8 cellular contexts compared by ENCODE assay signal in genomic region chr5:178626484-178627258, GRCh38. TPM values are rescaled to one million over a fixed set of nuclear protein-coding genes. Genes with fewer than 3 reads are reported as not detected.
DNase-seq lines count a peak whose midpoint lies in the region; ATAC-seq and TF ChIP-seq lines count a peak whose summit lies in the region.

TSS of gene CLK4 (minus strand) at chr5:178627050. CDS start at chr5:178623416, 3,634 bp downstream.

- H3K9ac ChIP-seq in parathyroid adenoma = peak within 1 kb of the TSS; percentile 97

- H2AFZ ChIP-seq in parathyroid adenoma = peak within 1 kb of the TSS; percentile 99

- DNase-seq in NCI-H128 (lab: John Stamatoyannopoulos, UW; ENCODE audit: unreplicated experiment) = peak; percentile 54
- DNase-seq in SW 1271 (lab: John Stamatoyannopoulos, UW) = peak; percentile 84 to 95
- DNase-seq in activated naive CD8-positive, alpha-beta T cell treated with anti-CD3 and anti-CD28 coated beads, Interleukin-2, amount 50 U/mL, for 16 hours (ENCODE audit: low read depth, low spot score) = peak; percentile 95
- peak; percentile 99 for DNase-seq in Right ventricle myocardium superior
- DNase-seq in tibial artery = peak; percentile 95 to 97

- H3K27me3 ChIP-seq in parathyroid adenoma (ENCODE audit: control insufficient read depth, insufficient read depth, low read length) (no peaks in the 10 kb centered on the region), tibial artery (no peaks in the 10 kb centered on the region)

- TF ChIP-seq CTCF in GM12875 (IDR thresholded peaks at IDR 0.05; ENCODE audit: borderline replicate concordance, insufficient read depth, low read depth, low read length) = no peak
- no peak for TF ChIP-seq CTCF in parathyroid adenoma (IDR thresholded peaks at IDR 0.05)
- peak in 1 of 2 experiments; percentile 17 for TF ChIP-seq CTCF in tibial artery (IDR thresholded peaks at IDR 0.05)

- peaks cover 15% of the 10 kb centered on the region for H3K79me2 ChIP-seq in parathyroid adenoma

- H3K4me3 ChIP-seq in GM12875 (ENCODE audit: low read depth, low read length) = peak within 1 kb of the TSS; percentile 89
- H3K4me3 ChIP-seq in parathyroid adenoma (ENCODE audit: low read depth, low read length) = peak within 1 kb of the TSS; percentile 79
- H3K4me3 ChIP-seq in tibial artery = peak within 1 kb of the TSS; percentile 73 to 80

- H3K9me3 ChIP-seq in parathyroid adenoma (ENCODE audit: control insufficient read depth, low read length) (no peaks in the 10 kb centered on the region), tibial artery (no peaks in the 10 kb centered on the region)

- H3K4me1 ChIP-seq in parathyroid adenoma = peaks cover 14% of the 10 kb centered on the region
- peaks cover 0 to 40% (median 20%) of the 10 kb centered on the region in 4 donors for H3K4me1 ChIP-seq in tibial artery

- intact Hi-C loops in Right ventricle myocardium superior (cut with DNase I) = no loop called here
- intact Hi-C loops in tibial artery (cut with DNase I; ENCODE audit: low total_unique reads) = loop anchor here (10.0 kb wide), 1 partner anchor 98 kb away; no protein-coding TSS in a partner anchor

- peak within 1 kb of the TSS; percentile 72 for H3K4me2 ChIP-seq in parathyroid adenoma (ENCODE audit: low read length)

- H3K27ac ChIP-seq in parathyroid adenoma (peak within 1 kb of the TSS; percentile 97), tibial artery (peak within 1 kb of the TSS; percentile 89 to 97)

- H3K36me3 ChIP-seq in parathyroid adenoma (ENCODE audit: control insufficient read depth, insufficient read depth, low read length) (no peaks in the 10 kb centered on the region), tibial artery (peaks cover 14 to 15% (median 15%) of the 10 kb centered on the region in 3 donors)

- ATAC-seq in HG02759 (IDR thresholded peaks at IDR 0.05; ENCODE audit: unreplicated experiment) = peak; percentile 84
- ATAC-seq in Right ventricle myocardium superior (ENCODE audit: poor library complexity) = peak; percentile 98

RNA-seq across cellular contexts. Expression of gene CLK4, which starts in this region (rescaled TPM):
- total RNA-seq in Right ventricle myocardium superior = 23.2 TPM

Comparison
In these comparisons a context has a peak if more than half of its experiments do, and no peak if none do; other contexts are left out.
1. Peak in every context shown above with its lines: DNase-seq, ATAC-seq, H3K4me3 ChIP-seq and H3K27ac ChIP-seq.